In the genomic region with DNA sequence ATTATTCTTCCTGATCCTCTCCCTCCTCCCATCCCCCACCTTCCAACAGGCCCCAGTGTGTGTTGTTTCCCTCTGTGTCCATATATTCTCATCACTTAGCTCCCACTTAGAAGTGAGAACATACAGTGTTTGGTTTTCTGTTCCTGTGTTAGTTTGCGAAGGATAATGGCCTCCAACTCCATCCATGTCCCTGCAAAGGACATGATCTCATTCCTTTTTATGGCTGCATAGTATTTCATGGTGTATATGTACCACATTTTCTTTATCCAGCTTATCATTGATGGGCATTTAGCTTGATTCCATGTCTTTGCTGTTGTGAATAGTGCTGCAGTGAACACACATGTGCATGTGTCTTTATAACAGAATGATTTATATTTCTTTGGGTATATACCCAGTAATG, we compare ENCODE assay signal across 5 cellular contexts. TPM values are rescaled to one million over a fixed set of nuclear protein-coding genes. Genes with fewer than 3 reads are reported as not detected.
DNase-seq lines count a peak whose midpoint lies in the region; ATAC-seq and TF ChIP-seq lines count a peak whose summit lies in the region.
"Not testable (repeated sequence)": the region's sequence is repeated elsewhere in the genome, so short reads cannot be mapped to it uniquely, and the experiment has no call there.

No MANE protein-coding gene starts in this region.

- H3K27me3 Mint-ChIP-seq in activated CD4-positive, alpha-beta T cell treated with anti-CD3 and anti-CD28 coated beads, Interleukin-2, amount 10 ng/mL, durations not matched to agents 7 days and 5 days; activated CD4-positive, alpha-beta memory T cell treated with anti-CD3 and anti-CD28 coated beads for 36 hours; activated CD8-positive, alpha-beta memory T cell treated with anti-CD3 and anti-CD28 coated beads, Interleukin-2, amount 10 ng/mL, durations not matched to agents 7 days and 5 days: not testable (repeated sequence)

- not testable (repeated sequence) for H3K9me3 ChIP-seq in HEK293 (ENCODE audit: control insufficient read depth, insufficient read depth, low read depth, low read length)

- not testable (repeated sequence) for H3K4me3 Mint-ChIP-seq in activated CD4-positive, alpha-beta T cell treated with anti-CD3 and anti-CD28 coated beads, Interleukin-2, amount 10 ng/mL, durations not matched to agents 7 days and 5 days; activated CD4-positive, alpha-beta memory T cell treated with anti-CD3 and anti-CD28 coated beads for 36 hours; activated CD8-positive, alpha-beta memory T cell treated with anti-CD3 and anti-CD28 coated beads, Interleukin-2, amount 10 ng/mL, durations not matched to agents 7 days and 5 days

- DNase-seq in activated CD4-positive, alpha-beta T cell treated with anti-CD3 and anti-CD28 coated beads, Interleukin-2, amount 10 ng/mL, durations not matched to agents 7 days and 5 days; activated CD4-positive, alpha-beta memory T cell treated with anti-CD3 and anti-CD28 coated beads for 36 hours; activated CD8-positive, alpha-beta memory T cell treated with anti-CD3 and anti-CD28 coated beads, Interleukin-2, amount 10 ng/mL, durations not matched to agents 7 days and 5 days: not testable (repeated sequence)

- POLR2A ChIA-PET in HEK293 (lab: Yijun Ruan, JAX); activated CD4-positive, alpha-beta T cell treated with anti-CD3 and anti-CD28 coated beads, Interleukin-2, amount 10 ng/mL, durations not matched to agents 7 days and 5 days (lab: Charles Lee); activated CD4-positive, alpha-beta memory T cell treated with anti-CD3 and anti-CD28 coated beads for 36 hours (lab: Charles Lee): not testable (repeated sequence)

- CTCF ChIA-PET in HEK293 (lab: Yijun Ruan, JAX) = interaction anchor here (0.6 kb wide), 1 partner anchor 155 kb away, joined by 3 read pairs; no protein-coding TSS in a partner anchor
- CTCF ChIA-PET in activated CD4-positive, alpha-beta T cell treated with anti-CD3 and anti-CD28 coated beads, Interleukin-2, amount 10 ng/mL, durations not matched to agents 7 days and 5 days (lab: Charles Lee); activated CD4-positive, alpha-beta memory T cell treated with anti-CD3 and anti-CD28 coated beads for 36 hours (lab: Charles Lee); activated CD8-positive, alpha-beta memory T cell treated with anti-CD3 and anti-CD28 coated beads, Interleukin-2, amount 10 ng/mL, durations not matched to agents 7 days and 5 days (lab: Charles Lee): not testable (repeated sequence)

- H3K36me3 ChIP-seq in HEK293 (ENCODE audit: control insufficient read depth in 2 of 2, insufficient read depth in 1 of 2, low read length in 2 of 2) = not testable (repeated sequence)

- not testable (repeated sequence) for H3K4me1 ChIP-seq in HEK293 (ENCODE audit: control insufficient read depth, insufficient read depth, low read length)

- peaks cover 14% of the 10 kb centered on the region for H3K4me1 Mint-ChIP-seq in activated CD4-positive, alpha-beta T cell treated with anti-CD3 and anti-CD28 coated beads, Interleukin-2, amount 10 ng/mL, durations not matched to agents 7 days and 5 days
- H3K4me1 Mint-ChIP-seq in activated CD4-positive, alpha-beta memory T cell treated with anti-CD3 and anti-CD28 coated beads for 36 hours (ENCODE audit: low read depth) = peaks cover 12% of the 10 kb centered on the region
- not testable (repeated sequence) for H3K4me1 Mint-ChIP-seq in activated CD8-positive, alpha-beta memory T cell treated with anti-CD3 and anti-CD28 coated beads, Interleukin-2, amount 10 ng/mL, durations not matched to agents 7 days and 5 days

- not testable (repeated sequence) for H3K27ac ChIP-seq in HEK293 (ENCODE audit: extremely low read depth, low read depth, low read length)

- H3K36me3 Mint-ChIP-seq in activated CD4-positive, alpha-beta T cell treated with anti-CD3 and anti-CD28 coated beads, Interleukin-2, amount 10 ng/mL, durations not matched to agents 7 days and 5 days (ENCODE audit: low read depth) = peaks cover 23% of the 10 kb centered on the region
- H3K36me3 Mint-ChIP-seq in activated CD4-positive, alpha-beta memory T cell treated with anti-CD3 and anti-CD28 coated beads for 36 hours = peaks cover 12% of the 10 kb centered on the region
- peaks cover 16% of the 10 kb centered on the region for H3K36me3 Mint-ChIP-seq in activated CD8-positive, alpha-beta memory T cell treated with anti-CD3 and anti-CD28 coated beads, Interleukin-2, amount 10 ng/mL, durations not matched to agents 7 days and 5 days

- H3K27ac Mint-ChIP-seq in activated CD4-positive, alpha-beta T cell treated with anti-CD3 and anti-CD28 coated beads, Interleukin-2, amount 10 ng/mL, durations not matched to agents 7 days and 5 days = peak overlapping the region; percentile 37
- H3K27ac Mint-ChIP-seq in activated CD4-positive, alpha-beta memory T cell treated with anti-CD3 and anti-CD28 coated beads for 36 hours = peak overlapping the region; percentile 29
- H3K27ac Mint-ChIP-seq in activated CD8-positive, alpha-beta memory T cell treated with anti-CD3 and anti-CD28 coated beads, Interleukin-2, amount 10 ng/mL, durations not matched to agents 7 days and 5 days = peak overlapping the region; percentile 14

- H3K9me3 Mint-ChIP-seq in activated CD4-positive, alpha-beta T cell treated with anti-CD3 and anti-CD28 coated beads, Interleukin-2, amount 10 ng/mL, durations not matched to agents 7 days and 5 days; activated CD4-positive, alpha-beta memory T cell treated with anti-CD3 and anti-CD28 coated beads for 36 hours; activated CD8-positive, alpha-beta memory T cell treated with anti-CD3 and anti-CD28 coated beads, Interleukin-2, amount 10 ng/mL, durations not matched to agents 7 days and 5 days (ENCODE audit: low read depth): not testable (repeated sequence)

- H3K4me3 ChIP-seq in HEK293 (ENCODE audit: low read depth, low read length) = not testable (repeated sequence)

- ATAC-seq in SK-N-SH treated with all-trans-retinoic acid at 6 μM for 48 hours; activated CD8-positive, alpha-beta memory T cell treated with anti-CD3 and anti-CD28 coated beads, Interleukin-2, amount 10 ng/mL, durations not matched to agents 7 days and 5 days: not testable (repeated sequence)

- intact Hi-C loops in activated CD4-positive, alpha-beta memory T cell treated with anti-CD3 and anti-CD28 coated beads for 36 hours (cut with micrococcal nuclease) = not testable (repeated sequence)

- not testable (repeated sequence) for TF ChIP-seq CTCF in HEK293 (tag by site-specific recombination; IDR thresholded peaks at IDR 0.05)

TF ChIP-seq in HEK293, 187 proteins besides CTCF, POLR2A, EP300 and RAD21:
- peak; percentile 69; the same call in 1 of the 2 replicates for TF ChIP-seq ZNF146 (tag by site-specific recombination; IDR thresholded peaks at IDR 0.05)

TF ChIP-seq in SK-N-SH treated with all-trans-retinoic acid at 6 μM for 48 hours, 23 proteins besides CTCF, POLR2A, EP300 and RAD21:
- peak; percentile 52 for TF ChIP-seq ZNF8 (CRISPR knock-in tag; IDR thresholded peaks at IDR 0.05)

RNA-seq across cellular contexts. Expression of a gene that starts 55.8 kb away (rescaled TPM):
- 10 to 100 TPM; 25.1 to 30.5 TPM for total RNA-seq in activated CD4-positive, alpha-beta T cell treated with anti-CD3 and anti-CD28 coated beads, Interleukin-2, amount 10 ng/mL, durations not matched to agents 7 days and 5 days
- total RNA-seq in activated CD4-positive, alpha-beta memory T cell treated with anti-CD3 and anti-CD28 coated beads for 36 hours = 10 to 100 TPM; 26.2 to 30.2 TPM
- total RNA-seq in activated CD8-positive, alpha-beta memory T cell treated with anti-CD3 and anti-CD28 coated beads, Interleukin-2, amount 10 ng/mL, durations not matched to agents 7 days and 5 days = 10 to 100 TPM; 26.3 to 27.9 TPM

RNA-seq across cellular contexts. Expression of a gene that starts 56.5 kb away (rescaled TPM):
- total RNA-seq in activated CD4-positive, alpha-beta T cell treated with anti-CD3 and anti-CD28 coated beads, Interleukin-2, amount 10 ng/mL, durations not matched to agents 7 days and 5 days = under 1 TPM; 0.45 to 0.46 TPM
- total RNA-seq in activated CD4-positive, alpha-beta memory T cell treated with anti-CD3 and anti-CD28 coated beads for 36 hours = 1 to 10 TPM; 1.9 to 2.6 TPM
- total RNA-seq in activated CD8-positive, alpha-beta memory T cell treated with anti-CD3 and anti-CD28 coated beads, Interleukin-2, amount 10 ng/mL, durations not matched to agents 7 days and 5 days = 1 to 10 TPM in 1 of 2 experiments, under 1 TPM in 1; 0.47 to 1.5 TPM
